ENCODE assay signal across 8 cellular contexts in genomic region chr15:44501768-44502366, GRCh38. TPM values are rescaled to one million over a fixed set of nuclear protein-coding genes. Genes with fewer than 3 reads are reported as not detected.
DNase-seq lines count a peak whose midpoint lies in the region; ATAC-seq and TF ChIP-seq lines count a peak whose summit lies in the region.

No MANE protein-coding gene starts in this region.

- DNase-seq in COLO829 (ENCODE audit: low spot score) = peak; percentile 14
- DNase-seq in HCT116 (ENCODE audit: low read depth, low spot score) = peak; percentile 4
- peak; percentile 56 for DNase-seq in SK-MEL-5 (ENCODE audit: low read depth, low spot score)
- DNase-seq in erythroblast (lab: John Stamatoyannopoulos, UW) = peak; percentile 48 to 65
- peak; percentile 1 for DNase-seq in neuronal stem cell (ENCODE audit: low spot score)

- peaks cover 18% of the 10 kb centered on the region; the same call in 1 of the 2 replicates for H4K20me1 ChIP-seq in HCT116 (ENCODE audit: insufficient read depth)

- H3K14ac ChIP-seq in neuronal stem cell (ENCODE audit: low read length) = no peak overlapping the region

- in situ Hi-C loops in SK-MEL-5 (cut with HindIII; ENCODE audit: low pct_unique_long_range_greater_than_20kb, low sequenced_read_pairs) = no loop called here

- RAD21 ChIA-PET in HCT116 (lab: Charles Lee; ENCODE audit: low non-redundant PET in 1 of 2, low total read pairs in 2 of 2, uncharacterized antibody in 2 of 2, unreplicated experiment in 2 of 2) = interaction anchor here in 1 of 2 experiments (0.6 kb wide), 1 partner anchor 593 kb away, joined by 3 read pairs; no protein-coding TSS in a partner anchor

- H3K36me3 ChIP-seq in HCT116 (ENCODE audit: control insufficient read depth in 1 of 2, insufficient read depth in 2 of 2, low read length in 2 of 2) (peaks cover 12 to 25% of the 10 kb centered on the region in 2 experiments; a peak in 3 of 4 replicates), neuronal stem cell (replicated peaks in 1 of 2; ENCODE audit: control insufficient read depth in 2 of 2, insufficient read depth in 2 of 2, low read length in 2 of 2) (peaks cover 17 to 96% of the 10 kb centered on the region in 2 donors)

- CTCF ChIA-PET in HCT116 (lab: Charles Lee) = interaction anchor here (0.6 to 2.5 kb wide), 20 partner anchors 9 to 561 kb away, joined by 3 to 28 read pairs (median 4); partner anchors contain the start of genes CTDSPL2 and SPG11

- no peak overlapping the region for H3K4me2 ChIP-seq in HCT116 (ENCODE audit: low read length)
- H3K4me2 ChIP-seq in neuronal stem cell (ENCODE audit: insufficient read depth, low read length, poor library complexity, severe bottlenecking) = no peak overlapping the region

- peak; percentile 80 for ATAC-seq in HCT116
- ATAC-seq in HG02642 (IDR thresholded peaks at IDR 0.05; ENCODE audit: poor library complexity, unreplicated experiment) = no peak
- no peak for ATAC-seq in GM19455 (IDR thresholded peaks at IDR 0.05; ENCODE audit: unreplicated experiment)
- ATAC-seq in GM19328 (IDR thresholded peaks at IDR 0.05; ENCODE audit: unreplicated experiment) = no peak

- no peak overlapping the region for H2BK12ac ChIP-seq in neuronal stem cell (ENCODE audit: low read length)

- intact Hi-C loops in HCT116 (cut with micrococcal nuclease) = loop anchor here (5.0 to 10.0 kb wide), 3 partner anchors 285 to 627 kb away; no protein-coding TSS in a partner anchor

- BruUV-seq in HCT116 (replicated peaks; lab: Mats Ljungman, UMichigan) = no TSS peak

- no peak overlapping the region for H3K18ac ChIP-seq in neuronal stem cell (ENCODE audit: low read length)

- H3K79me2 ChIP-seq in HCT116 (ENCODE audit: insufficient read depth, low read length) = peaks cover 37% of the 10 kb centered on the region

- no peaks in the 10 kb centered on the region for H3K9me3 ChIP-seq in HCT116 (ENCODE audit: control insufficient read depth in 1 of 2, insufficient read depth in 1 of 2, low read depth in 1 of 2, low read length in 2 of 2)
- H3K9me3 ChIP-seq in neuronal stem cell (replicated peaks in 1 of 2; ENCODE audit: control insufficient read depth in 2 of 2, insufficient read depth in 1 of 2, low read depth in 1 of 2, low read length in 2 of 2) = no peaks in the 10 kb centered on the region

- no peaks in the 10 kb centered on the region for H3K4me1 ChIP-seq in HCT116 (ENCODE audit: control insufficient read depth in 1 of 2, insufficient read depth in 2 of 2, low read length in 2 of 2)
- no peaks in the 10 kb centered on the region for H3K4me1 ChIP-seq in neuronal stem cell (ENCODE audit: control insufficient read depth in 2 of 2, insufficient read depth in 1 of 2, low read depth in 1 of 2, low read length in 2 of 2)

- H2BK15ac ChIP-seq in neuronal stem cell (ENCODE audit: low read length) = no peak overlapping the region

- H3K9me2 ChIP-seq in HCT116 (ENCODE audit: insufficient read depth) = no peaks in the 10 kb centered on the region

- TF ChIP-seq POLR2A in HCT116 (IDR thresholded peaks at IDR 0.05; ENCODE audit: borderline replicate concordance, extremely low read depth, insufficient read depth, insufficient read length) (no peak), erythroblast (IDR thresholded peaks at IDR 0.05; ENCODE audit: low read length) (no peak)

- no peaks in the 10 kb centered on the region for H3K79me1 ChIP-seq in neuronal stem cell (ENCODE audit: low read depth, low read length)

- H4K8ac ChIP-seq in neuronal stem cell (ENCODE audit: low read depth, low read length) = no peak overlapping the region

- H2BK5ac ChIP-seq in neuronal stem cell (ENCODE audit: low read length) = no peak overlapping the region

- WGBS in neuronal stem cell (ENCODE audit: extremely low coverage in 2 of 2, insufficient read length in 2 of 2, insufficient replicate concordance in 1 of 2), 2 donors = no CpG with 5 or more reads among the region's 3 CpGs

- no peak overlapping the region for H3K4me3 ChIP-seq in HCT116 (replicated peaks in 1 of 2; ENCODE audit: low read depth in 1 of 2, low read length in 2 of 2)
- no peak overlapping the region for H3K4me3 ChIP-seq in neuronal stem cell (ENCODE audit: low read length in 2 of 2)

- peak; percentile 62 for TF ChIP-seq RAD21 in HCT116 (IDR thresholded peaks at IDR 0.05; ENCODE audit: low read depth)

- TF ChIP-seq CTCF in HCT116 (IDR thresholded peaks at IDR 0.05 in 2 of 3, conservative IDR thresholded peaks at IDR 0.05 in 1 of 3; ENCODE audit: borderline replicate concordance in 1 of 3, insufficient read depth in 1 of 3, low read depth in 2 of 3, low read length in 2 of 3) = peak; percentile 48 to 71 (median 56); a peak in 5 of 6 replicates

- H2AFZ ChIP-seq in HCT116 (ENCODE audit: low read depth, low read length, poor library complexity, severe bottlenecking) (no peak overlapping the region), neuronal stem cell (ENCODE audit: low read length) (no peak overlapping the region)

- H3K23ac ChIP-seq in neuronal stem cell (ENCODE audit: low read depth, low read length, poor library complexity) = no peak overlapping the region

- no peak overlapping the region for H3K27ac ChIP-seq in HCT116 (ENCODE audit: low read depth, low read length)
- H3K27ac ChIP-seq in neuronal stem cell (replicated peaks; ENCODE audit: low read length) = no peak overlapping the region

- H2AK5ac ChIP-seq in neuronal stem cell (ENCODE audit: low read depth, low read length) = no peak overlapping the region

- no peak overlapping the region for H2BK120ac ChIP-seq in neuronal stem cell (ENCODE audit: low read depth, low read length)

- POLR2A ChIA-PET in HCT116 (lab: Charles Lee) = interaction anchor here (0.6 to 1.0 kb wide), 2 partner anchors 35 to 402 kb away, joined by 3 read pairs; partner anchors contain the start of gene EIF3J

- H3K27me3 ChIP-seq in HCT116 (ENCODE audit: insufficient read depth, low read length) (no peaks in the 10 kb centered on the region), neuronal stem cell (ENCODE audit: control insufficient read depth in 3 of 3, insufficient read depth in 3 of 3, low read depth in 1 of 3, low read length in 3 of 3) (no peaks in the 10 kb centered on the region)

- H4K91ac ChIP-seq in neuronal stem cell (ENCODE audit: low read depth, low read length, poor library complexity) = no peak overlapping the region

- H3K4ac ChIP-seq in neuronal stem cell (ENCODE audit: low read length) = no peak overlapping the region

- H3K9ac ChIP-seq in HCT116 (ENCODE audit: low read length) (no peak overlapping the region), neuronal stem cell (ENCODE audit: low read depth, low read length, poor library complexity) (no peak overlapping the region)

TF ChIP-seq in HCT116, 20 proteins besides CTCF, POLR2A, EP300 and RAD21 (continues in another document):
- no peak for TF ChIP-seq EZH2phosphoT487 (IDR thresholded peaks at IDR 0.05; ENCODE audit: borderline replicate concordance)
- TF ChIP-seq JUND (IDR thresholded peaks at IDR 0.05) = no peak
- TF ChIP-seq, protein P1, sequence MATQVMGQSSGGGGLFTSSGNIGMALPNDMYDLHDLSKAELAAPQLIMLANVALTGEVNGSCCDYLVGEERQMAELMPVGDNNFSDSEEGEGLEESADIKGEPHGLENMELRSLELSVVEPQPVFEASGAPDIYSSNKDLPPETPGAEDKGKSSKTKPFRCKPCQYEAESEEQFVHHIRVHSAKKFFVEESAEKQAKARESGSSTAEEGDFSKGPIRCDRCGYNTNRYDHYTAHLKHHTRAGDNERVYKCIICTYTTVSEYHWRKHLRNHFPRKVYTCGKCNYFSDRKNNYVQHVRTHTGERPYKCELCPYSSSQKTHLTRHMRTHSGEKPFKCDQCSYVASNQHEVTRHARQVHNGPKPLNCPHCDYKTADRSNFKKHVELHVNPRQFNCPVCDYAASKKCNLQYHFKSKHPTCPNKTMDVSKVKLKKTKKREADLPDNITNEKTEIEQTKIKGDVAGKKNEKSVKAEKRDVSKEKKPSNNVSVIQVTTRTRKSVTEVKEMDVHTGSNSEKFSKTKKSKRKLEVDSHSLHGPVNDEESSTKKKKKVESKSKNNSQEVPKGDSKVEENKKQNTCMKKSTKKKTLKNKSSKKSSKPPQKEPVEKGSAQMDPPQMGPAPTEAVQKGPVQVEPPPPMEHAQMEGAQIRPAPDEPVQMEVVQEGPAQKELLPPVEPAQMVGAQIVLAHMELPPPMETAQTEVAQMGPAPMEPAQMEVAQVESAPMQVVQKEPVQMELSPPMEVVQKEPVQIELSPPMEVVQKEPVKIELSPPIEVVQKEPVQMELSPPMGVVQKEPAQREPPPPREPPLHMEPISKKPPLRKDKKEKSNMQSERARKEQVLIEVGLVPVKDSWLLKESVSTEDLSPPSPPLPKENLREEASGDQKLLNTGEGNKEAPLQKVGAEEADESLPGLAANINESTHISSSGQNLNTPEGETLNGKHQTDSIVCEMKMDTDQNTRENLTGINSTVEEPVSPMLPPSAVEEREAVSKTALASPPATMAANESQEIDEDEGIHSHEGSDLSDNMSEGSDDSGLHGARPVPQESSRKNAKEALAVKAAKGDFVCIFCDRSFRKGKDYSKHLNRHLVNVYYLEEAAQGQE (IDR thresholded peaks at IDR 0.05; ENCODE audit: low read depth) = no peak
- no peak for TF ChIP-seq CBX3 (IDR thresholded peaks at IDR 0.05; ENCODE audit: low read depth)
- TF ChIP-seq POLR2AphosphoS5 (IDR thresholded peaks at IDR 0.05; ENCODE audit: low read depth, low read length) = no peak
- no peak for TF ChIP-seq FOSL1 (IDR thresholded peaks at IDR 0.05; ENCODE audit: low read depth)
- TF ChIP-seq SP1 (IDR thresholded peaks at IDR 0.05; ENCODE audit: low read depth) = no peak
- no peak for TF ChIP-seq YY1 (IDR thresholded peaks at IDR 0.05; ENCODE audit: extremely low read depth, insufficient replicate concordance, low read depth, low read length)
- TF ChIP-seq ELF1 (IDR thresholded peaks at IDR 0.05; ENCODE audit: borderline replicate concordance, low read depth) = no peak

RNA-seq across cellular contexts. Expression of gene EIF3J, which starts 35.1 kb away (rescaled TPM):
- 68.6 TPM for total RNA-seq in HCT116 (2021; ENCODE audit: unreplicated experiment)
- 35.2 and 49.2 TPM in 2 replicates for polyA plus RNA-seq in HCT116 (2012)
- total RNA-seq in SK-MEL-5 (2014; rRNA removed; shearing (Covaris generic)) = 56.5 and 59.4 TPM in 2 replicates
- polyA plus RNA-seq in SK-MEL-5 (2015; cell fraction: cytosol; rRNA removed) = 84.4 and 97.1 TPM in 2 replicates
- polyA plus RNA-seq in SK-MEL-5 (2015; cell fraction: nucleus; rRNA removed) = 30.0 and 34.3 TPM in 2 replicates
- polyA plus RNA-seq in neuronal stem cell (2013, experiment 1 of 2) = 56.1 TPM
- polyA plus RNA-seq in neuronal stem cell (2013, experiment 2 of 2) = 56.0 TPM

Comparison
In these comparisons a context has a peak if more than half of its experiments do, and no peak if none do; other contexts are left out.
1. DNase-seq: peak in every context shown above with its lines; median percentile 56 in erythroblast; 56 in SK-MEL-5; 14 in COLO829; 4 in HCT116; 1 in neuronal stem cell.